ENCODE assay signal across 16 cellular contexts in genomic region chr6:32355018-32355417, GRCh38. TPM values are rescaled to one million over a fixed set of nuclear protein-coding genes. Genes with fewer than 3 reads are reported as not detected.
DNase-seq lines count a peak whose midpoint lies in the region; ATAC-seq, FAIRE-seq and TF ChIP-seq lines count a peak whose summit lies in the region.
"Had no signal": no experiment of that assay in that cellular context is flagged by ENCODE, and none has a peak within 500 bp of the region (broad histone marks: within the 10 kb centered on the region; RNA-seq: fewer than 3 reads in every experiment).

No MANE protein-coding gene starts in this region.

- no peaks in the 10 kb centered on the region for H3F3A ChIP-seq in Loucy (ENCODE audit: low read depth)

- DNase-seq in activated T-cell treated with anti-CD3 and anti-CD28 coated beads, Interleukin-2, amount 50 U/mL, for 4 hours, result no peak
- DNase-seq in activated T-cell treated with anti-CD3 and anti-CD28 coated beads, Interleukin-2, amount 50 U/mL, for 1 hour, result no peak
- DNase-seq in H7 (peak; percentile 7), endothelial cell of umbilical vein (ENCODE audit: low read depth, low spot score) (no peak), cardiac septum (ENCODE audit: low spot score) (no peak), RCC 7860 (ENCODE audit: low spot score) (no peak)
- DNase-seq: Caco-2; CD8-positive, alpha-beta memory T cell; DND-41; GDM1; HCEC 1CT; IMR-90 had no signal

- H3K4me2 ChIP-seq in Loucy (ENCODE audit: low read depth, low read length, poor library complexity, severe bottlenecking) (peak overlapping the region; percentile 11), endothelial cell of umbilical vein (ENCODE audit: insufficient read depth, low read length) (peak overlapping the region; percentile 4)

- H3K9ac ChIP-seq in Loucy (ENCODE audit: low read depth, low read length, poor library complexity, severe bottlenecking) (no peak overlapping the region), endothelial cell of umbilical vein (replicated peaks; ENCODE audit: extremely low read depth, insufficient read depth, low read length) (no peak overlapping the region)

- intact Hi-C loops in endothelial cell of umbilical vein (cut with micrococcal nuclease), result no loop called here
- intact Hi-C loops in cardiac septum (cut with DNase I), result no loop called here

- POLR2A ChIA-PET in endothelial cell of umbilical vein (lab: Charles Lee), result no interaction called here

- peaks cover 10% of the 10 kb centered on the region for H3K27me3 Mint-ChIP-seq in activated T-cell treated with anti-CD3 and anti-CD28 coated beads, Interleukin-2, amount 50 U/mL, for 4 hours (ENCODE audit: low read depth)

- TF ChIP-seq CTCF in Loucy (conservative IDR thresholded peaks at IDR 0.05; ENCODE audit: low read length) (no peak), endothelial cell of umbilical vein (IDR thresholded peaks at IDR 0.05; ENCODE audit: extremely low read depth in 1 of 2, insufficient read depth in 1 of 2, low read depth in 1 of 2, low read length in 2 of 2) (no peak)

- H3K27me3 ChIP-seq in H7 (ENCODE audit: control insufficient read depth, insufficient read depth, low read length) (no peaks in the 10 kb centered on the region), Loucy (ENCODE audit: insufficient read depth, low read length, poor library complexity, severe bottlenecking) (no peaks in the 10 kb centered on the region), endothelial cell of umbilical vein (ENCODE audit: control insufficient read depth in 2 of 2, insufficient read depth in 2 of 2, low read length in 2 of 2) (no peaks in the 10 kb centered on the region)

- H3K4me1 Mint-ChIP-seq in activated T-cell treated with anti-CD3 and anti-CD28 coated beads, Interleukin-2, amount 50 U/mL, for 4 hours (ENCODE audit: low read depth), result no peaks in the 10 kb centered on the region
- H3K4me1 Mint-ChIP-seq: CD8-positive, alpha-beta memory T cell had no signal

- H3K9me2 ChIP-seq in Loucy (replicated peaks; ENCODE audit: low read depth, low read length), result no peaks in the 10 kb centered on the region

- H3K27ac ChIP-seq in endothelial cell of umbilical vein (ENCODE audit: insufficient read depth, low read depth, low read length), result no peak overlapping the region

- H3K4me1 ChIP-seq in Loucy (ENCODE audit: insufficient read depth, low read length, poor library complexity, severe bottlenecking) (peaks cover 23% of the 10 kb centered on the region), endothelial cell of umbilical vein (ENCODE audit: control insufficient read depth, extremely low read depth, insufficient read depth, low read length) (peaks cover 7% of the 10 kb centered on the region)
- H3K4me1 ChIP-seq: Caco-2 had no signal

- peak; percentile 18 to 43 for ATAC-seq in activated T-cell treated with anti-CD3 and anti-CD28 coated beads, Interleukin-2, amount 50 U/mL, for 4 hours

- BruUV-seq in endothelial cell of umbilical vein (replicated peaks; lab: Mats Ljungman, UMichigan), result no TSS peak

- H4K20me1 ChIP-seq in Loucy (ENCODE audit: insufficient read depth, low read length, poor library complexity, severe bottlenecking) (no peaks in the 10 kb centered on the region), endothelial cell of umbilical vein (replicated peaks; ENCODE audit: control insufficient read depth, extremely low read depth, insufficient read depth, low read length) (no peaks in the 10 kb centered on the region)

- no peak for FAIRE-seq in endothelial cell of umbilical vein (lab: Jason Lieb, UNC)
- no peak for FAIRE-seq in RCC 7860 (lab: Jason Lieb, UNC)
- FAIRE-seq: GM12892, H1 had no signal

- no peak overlapping the region for H3K4me3 Mint-ChIP-seq in activated T-cell treated with anti-CD3 and anti-CD28 coated beads, Interleukin-2, amount 50 U/mL, for 4 hours
- H3K4me3 Mint-ChIP-seq: CD8-positive, alpha-beta memory T cell had no signal

- no peaks in the 10 kb centered on the region for H3K9me3 Mint-ChIP-seq in activated T-cell treated with anti-CD3 and anti-CD28 coated beads, Interleukin-2, amount 50 U/mL, for 4 hours
- H3K9me3 Mint-ChIP-seq: CD8-positive, alpha-beta memory T cell had no signal

- CTCF ChIA-PET in endothelial cell of umbilical vein (lab: Charles Lee), result no interaction called here

- no peak for TF ChIP-seq POLR2A in endothelial cell of umbilical vein (IDR thresholded peaks at IDR 0.05; ENCODE audit: low read depth, low read length)

- no peaks in the 10 kb centered on the region for H3K79me2 ChIP-seq in Loucy (ENCODE audit: insufficient read depth, low read length)
- no peaks in the 10 kb centered on the region for H3K79me2 ChIP-seq in endothelial cell of umbilical vein (ENCODE audit: control insufficient read depth, insufficient read depth, low read length)

- no peaks in the 10 kb centered on the region for H3K36me3 Mint-ChIP-seq in activated T-cell treated with anti-CD3 and anti-CD28 coated beads, Interleukin-2, amount 50 U/mL, for 4 hours (ENCODE audit: insufficient read depth)
- H3K36me3 Mint-ChIP-seq: CD8-positive, alpha-beta memory T cell had no signal

- dilution Hi-C loops in endothelial cell of umbilical vein (cut with MboI; ENCODE audit: extremely low pct_ligation_motif_present, low sequenced_read_pairs), result no loop called here

- H3K4me3 ChIP-seq in H7 (ENCODE audit: insufficient read depth, low read depth, low read length), result no peak overlapping the region
- H3K4me3 ChIP-seq in Loucy (ENCODE audit: low read length, poor library complexity, severe bottlenecking), result no peak overlapping the region
- H3K4me3 ChIP-seq in endothelial cell of umbilical vein (replicated peaks in 1 of 3; ENCODE audit: insufficient read depth in 1 of 3, low read depth in 1 of 3, low read length in 3 of 3), result no peak overlapping the region

- no peaks in the 10 kb centered on the region for H3K9me1 ChIP-seq in endothelial cell of umbilical vein (replicated peaks; ENCODE audit: control insufficient read depth, extremely low read depth, insufficient read depth, low read length)

- H3K9me3 ChIP-seq in Loucy (ENCODE audit: insufficient read depth, low read depth, low read length) (no peaks in the 10 kb centered on the region), endothelial cell of umbilical vein (replicated peaks; ENCODE audit: control insufficient read depth, insufficient read depth, low read length) (no peaks in the 10 kb centered on the region)

- peak overlapping the region; percentile 72; the same call in 1 of the 2 replicates for H2AFZ ChIP-seq in Loucy (ENCODE audit: low read length)
- H2AFZ ChIP-seq in endothelial cell of umbilical vein (ENCODE audit: low read depth, low read length), result no peak overlapping the region

- no peaks in the 10 kb centered on the region for H3K36me3 ChIP-seq in H7 (replicated peaks; ENCODE audit: control insufficient read depth, insufficient read depth, low read length)
- H3K36me3 ChIP-seq in Loucy (ENCODE audit: insufficient read depth, low read length), result no peaks in the 10 kb centered on the region
- no peaks in the 10 kb centered on the region for H3K36me3 ChIP-seq in endothelial cell of umbilical vein (ENCODE audit: control insufficient read depth in 2 of 2, extremely low read depth in 1 of 2, insufficient read depth in 2 of 2, low read length in 2 of 2)

TF ChIP-seq in endothelial cell of umbilical vein, 7 proteins besides CTCF, POLR2A, EP300 and RAD21:
- TF ChIP-seq MYC (IDR thresholded peaks at IDR 0.05; ENCODE audit: low read depth, low read length) (no peak), GATA2 (IDR thresholded peaks at IDR 0.05; ENCODE audit: insufficient read depth, insufficient read length, low read depth, low read length) (no peak), FOS (IDR thresholded peaks at IDR 0.05; ENCODE audit: borderline replicate concordance, insufficient read depth, low read length) (no peak)

RNA-seq across cellular contexts. Expression of gene TSBP1, which starts 16.7 kb away (rescaled TPM):
- total RNA-seq in activated T-cell treated with anti-CD3 and anti-CD28 coated beads, Interleukin-2, amount 50 U/mL, for 4 hours, result not detected
- total RNA-seq in H7 (2014; rRNA removed; shearing (Covaris generic)), result not detected in 2 replicates
- total RNA-seq in endothelial cell of umbilical vein, result not detected in 2 replicates
- not detected in 2 replicates for polyA plus RNA-seq in endothelial cell of umbilical vein
- not detected in 2 replicates for polyA plus RNA-seq in endothelial cell of umbilical vein (2011; cell fraction: cytosol; rRNA removed)
- polyA plus RNA-seq in endothelial cell of umbilical vein (2011; cell fraction: nucleus; rRNA removed), result not detected in 2 replicates
- polyA plus RNA-seq in endothelial cell of umbilical vein (2012), result not detected in 2 replicates
- polyA minus RNA-seq in endothelial cell of umbilical vein, result not detected in 2 replicates
- not detected for polyA minus RNA-seq in endothelial cell of umbilical vein (2011; cell fraction: cytosol; rRNA and poly(A)+ RNA removed)
- polyA minus RNA-seq in endothelial cell of umbilical vein (2011; cell fraction: nucleus; rRNA and poly(A)+ RNA removed), result not detected in 2 replicates
- not detected for total RNA-seq in cardiac septum
- total RNA-seq: Caco-2; CD8-positive, alpha-beta memory T cell; H1; IMR-90 had no signal
- polyA plus RNA-seq: BJ; CD8-positive, alpha-beta memory T cell; H1; IMR-90 had no signal

RNA-seq across cellular contexts. Expression of gene BTNL2, which starts 52.0 kb away (rescaled TPM):
- not detected for total RNA-seq in activated T-cell treated with anti-CD3 and anti-CD28 coated beads, Interleukin-2, amount 50 U/mL, for 4 hours
- total RNA-seq in H7 (2014; rRNA removed; shearing (Covaris generic)), result not detected in 2 replicates
- total RNA-seq in endothelial cell of umbilical vein (not detected in 2 replicates), cardiac septum (not detected)
- polyA plus RNA-seq in endothelial cell of umbilical vein, result not detected in 2 replicates
- not detected in 2 replicates for polyA plus RNA-seq in endothelial cell of umbilical vein (2011; cell fraction: cytosol; rRNA removed)
- not detected in 2 replicates for polyA plus RNA-seq in endothelial cell of umbilical vein (2011; cell fraction: nucleus; rRNA removed)
- polyA plus RNA-seq in endothelial cell of umbilical vein (2012), result not detected in 2 replicates
- polyA minus RNA-seq in endothelial cell of umbilical vein, result not detected in 2 replicates
- not detected for polyA minus RNA-seq in endothelial cell of umbilical vein (2011; cell fraction: cytosol; rRNA and poly(A)+ RNA removed)
- not detected in 2 replicates for polyA minus RNA-seq in endothelial cell of umbilical vein (2011; cell fraction: nucleus; rRNA and poly(A)+ RNA removed)
- total RNA-seq: Caco-2; CD8-positive, alpha-beta memory T cell; H1; IMR-90 had no signal
- polyA plus RNA-seq: BJ; CD8-positive, alpha-beta memory T cell; H1; IMR-90 had no signal
